In genomic region chr11:131425285-131425684, GRCh38 we compare ENCODE assay signal across 1 cellular context.
TF ChIP-seq lines count a peak whose summit lies in the region.

No MANE protein-coding gene starts in this region.

TF ChIP-seq in HepG2, 621 proteins besides CTCF, POLR2A, EP300 and RAD21 (continued from another document and continues in another):
- TF ChIP-seq PITX1 (CRISPR knock-in tag; IDR thresholded peaks at IDR 0.05), result 0 out of 2 replicates have a peak, but pooled peaks have one; percentile 52
- TF ChIP-seq ZNF24 (IDR thresholded peaks at IDR 0.05), result no peak
- TF ChIP-seq TFDP1 (CRISPR knock-in tag; IDR thresholded peaks at IDR 0.05; ENCODE audit: borderline replicate concordance), result no peak
- no peak for TF ChIP-seq HIVEP1 (CRISPR knock-in tag; IDR thresholded peaks at IDR 0.05)
- peak; percentile 72 for TF ChIP-seq HHEX (CRISPR knock-in tag; IDR thresholded peaks at IDR 0.05)
- no peak for TF ChIP-seq U2AF2 (IDR thresholded peaks at IDR 0.05; ENCODE audit: low read depth, low read length)
- TF ChIP-seq ISL2 (CRISPR knock-in tag; IDR thresholded peaks at IDR 0.05), result peak; percentile 86
- no peak for TF ChIP-seq GLI4 (CRISPR knock-in tag; IDR thresholded peaks at IDR 0.05; ENCODE audit: borderline replicate concordance)
- TF ChIP-seq ZFP36 (IDR thresholded peaks at IDR 0.05; ENCODE audit: borderline replicate concordance, low read depth, low read length, partially characterized antibody), result no peak
- TF ChIP-seq PAXIP1 (CRISPR knock-in tag; conservative IDR thresholded peaks at IDR 0.05), result peak; percentile 45; the same call in 1 of the 2 replicates
- TF ChIP-seq ZNF558 (CRISPR knock-in tag; IDR thresholded peaks at IDR 0.05; ENCODE audit: borderline replicate concordance), result no peak
- TF ChIP-seq FOXK1 (CRISPR knock-in tag; IDR thresholded peaks at IDR 0.05; ENCODE audit: borderline replicate concordance, low read depth), result no peak
- peak; percentile 66 for TF ChIP-seq ONECUT2 (CRISPR knock-in tag; IDR thresholded peaks at IDR 0.05)
- no peak for TF ChIP-seq SALL1 (CRISPR knock-in tag; IDR thresholded peaks at IDR 0.05)
- no peak for TF ChIP-seq ZFP37 (CRISPR knock-in tag; IDR thresholded peaks at IDR 0.05; ENCODE audit: borderline replicate concordance)
- TF ChIP-seq SP5 (CRISPR knock-in tag; IDR thresholded peaks at IDR 0.05; ENCODE audit: borderline replicate concordance, low read depth), result no peak
- TF ChIP-seq AGO1 (IDR thresholded peaks at IDR 0.05; ENCODE audit: low read depth, low read length, poor library complexity, severe bottlenecking), result no peak
- no peak for TF ChIP-seq ZIK1 (CRISPR knock-in tag; IDR thresholded peaks at IDR 0.05; ENCODE audit: borderline replicate concordance, low read depth)
- no peak for TF ChIP-seq ZKSCAN8 (CRISPR knock-in tag; IDR thresholded peaks at IDR 0.05; ENCODE audit: borderline replicate concordance)
- TF ChIP-seq CREM (IDR thresholded peaks at IDR 0.05), result peak; percentile 15; the same call in 1 of the 2 replicates
- no peak for TF ChIP-seq CREM (CRISPR knock-in tag; IDR thresholded peaks at IDR 0.05)
- no peak for TF ChIP-seq MLLT10 (CRISPR knock-in tag; IDR thresholded peaks at IDR 0.05)
- no peak for TF ChIP-seq MED13 (CRISPR knock-in tag; IDR thresholded peaks at IDR 0.05)
- TF ChIP-seq ZFP41 (CRISPR knock-in tag; IDR thresholded peaks at IDR 0.05; ENCODE audit: borderline replicate concordance), result no peak
- no peak for TF ChIP-seq PLSCR1 (CRISPR knock-in tag; IDR thresholded peaks at IDR 0.05; ENCODE audit: borderline replicate concordance)
- no peak for TF ChIP-seq ZBTB37 (CRISPR knock-in tag; IDR thresholded peaks at IDR 0.05)
- no peak for TF ChIP-seq ZFX (CRISPR knock-in tag; IDR thresholded peaks at IDR 0.05; ENCODE audit: low read depth)
- TF ChIP-seq FOXJ3 (CRISPR knock-in tag; IDR thresholded peaks at IDR 0.05; ENCODE audit: borderline replicate concordance), result no peak
- no peak for TF ChIP-seq SOX13 (IDR thresholded peaks at IDR 0.05)
- TF ChIP-seq SOX13 (CRISPR knock-in tag; conservative IDR thresholded peaks at IDR 0.05 in 1 of 2, IDR thresholded peaks at IDR 0.05 in 1 of 2), result no peak
- TF ChIP-seq ZNF232 (CRISPR knock-in tag; IDR thresholded peaks at IDR 0.05; ENCODE audit: borderline replicate concordance), result no peak
- TF ChIP-seq REPIN1 (CRISPR knock-in tag; IDR thresholded peaks at IDR 0.05; ENCODE audit: borderline replicate concordance, low read depth), result 0 out of 2 replicates have a peak, but pooled peaks have one; percentile 35
- no peak for TF ChIP-seq ZNF34 (CRISPR knock-in tag; IDR thresholded peaks at IDR 0.05; ENCODE audit: borderline replicate concordance)
- no peak for TF ChIP-seq MYC (CRISPR knock-in tag; IDR thresholded peaks at IDR 0.05; ENCODE audit: borderline replicate concordance)
- TF ChIP-seq NR3C1 (CRISPR knock-in tag; IDR thresholded peaks at IDR 0.05), result no peak
- TF ChIP-seq MATR3 (CRISPR knock-in tag; IDR thresholded peaks at IDR 0.05), result no peak
- no peak for TF ChIP-seq KLF12 (CRISPR knock-in tag; IDR thresholded peaks at IDR 0.05; ENCODE audit: borderline replicate concordance)
- TF ChIP-seq FOSL1 (CRISPR knock-in tag; IDR thresholded peaks at IDR 0.05; ENCODE audit: borderline replicate concordance), result no peak
- no peak for TF ChIP-seq SNAPC5 (CRISPR knock-in tag; IDR thresholded peaks at IDR 0.05; ENCODE audit: borderline replicate concordance)
- TF ChIP-seq MBNL3 (CRISPR knock-in tag; conservative IDR thresholded peaks at IDR 0.05), result no peak
- TF ChIP-seq PBX2 (CRISPR knock-in tag; IDR thresholded peaks at IDR 0.05), result no peak
- no peak for TF ChIP-seq ZBTB10 (CRISPR knock-in tag; IDR thresholded peaks at IDR 0.05; ENCODE audit: borderline replicate concordance)
- TF ChIP-seq DBP (CRISPR knock-in tag; IDR thresholded peaks at IDR 0.05; ENCODE audit: not compliant biosample characterization), result no peak
- TF ChIP-seq ZNF138 (CRISPR knock-in tag; IDR thresholded peaks at IDR 0.05; ENCODE audit: low read depth), result no peak
- 0 out of 2 replicates have a peak, but pooled peaks have one; percentile 64 for TF ChIP-seq RERE (CRISPR knock-in tag; IDR thresholded peaks at IDR 0.05; ENCODE audit: low read depth)
- no peak for TF ChIP-seq IRX3 (CRISPR knock-in tag; IDR thresholded peaks at IDR 0.05; ENCODE audit: borderline replicate concordance, low read depth)
- TF ChIP-seq ZNF704 (CRISPR knock-in tag; IDR thresholded peaks at IDR 0.05; ENCODE audit: borderline replicate concordance), result no peak
- TF ChIP-seq TCF7 (IDR thresholded peaks at IDR 0.05; ENCODE audit: low read depth), result peak; percentile 82
- TF ChIP-seq ZNF530 (CRISPR knock-in tag; IDR thresholded peaks at IDR 0.05; ENCODE audit: low read depth), result no peak
- no peak for TF ChIP-seq ERF (CRISPR knock-in tag; IDR thresholded peaks at IDR 0.05)
